In genomic region chr20:50436052-50436656, GRCh38 we compare ENCODE assay signal across 17 cellular contexts.
"Had no signal": no experiment of that assay in that cellular context is flagged by ENCODE, and none has a peak within 500 bp of the region (broad histone marks: within the 10 kb centered on the region; RNA-seq: fewer than 3 reads in every experiment).

No MANE protein-coding gene starts in this region.

- H3K27me3 ChIP-seq: suprapubic skin, upper lobe of right lung had no signal

- ATAC-seq: activated CD4-positive, alpha-beta T cell treated with anti-CD3 and anti-CD28 coated beads for 36 hours; activated CD8-positive, alpha-beta T cell treated with anti-CD3 and anti-CD28 coated beads, Interleukin-2, amount 10 ng/mL, durations not matched to agents 7 days and 5 days; activated naive CD8-positive, alpha-beta T cell treated with anti-CD3 and anti-CD28 coated beads, Interleukin-2, amount 50 U/mL, for 24 hours; sciatic nerve; upper lobe of right lung had no signal

- DNase-seq: activated CD4-positive, alpha-beta T cell treated with anti-CD3 and anti-CD28 coated beads for 36 hours; activated CD8-positive, alpha-beta memory T cell treated with anti-CD3 and anti-CD28 coated beads, Interleukin-2, amount 50 U/mL, for 48 hours; activated CD8-positive, alpha-beta T cell treated with anti-CD3 and anti-CD28 coated beads, Interleukin-2, amount 10 ng/mL, durations not matched to agents 7 days and 5 days; activated naive CD8-positive, alpha-beta T cell treated with anti-CD3 and anti-CD28 coated beads, Interleukin-2, amount 50 U/mL, for 24 hours; effector CD8-positive, alpha-beta T cell; hippocampal formation; kidney glomerular epithelial cell; midbrain; spleen; stimulated activated CD4-positive, alpha-beta T cell treated with anti-CD3 and anti-CD28 coated beads, Interleukin-1b, Interleukin-23, amount 100 ng/mL, for 48 hours; stimulated activated naive CD4-positive, alpha-beta T cell; T-helper 9 cell; upper lobe of right lung had no signal

- H3K9me3 ChIP-seq: spleen, suprapubic skin, upper lobe of right lung had no signal

- H3K27me3 Mint-ChIP-seq: activated CD4-positive, alpha-beta T cell treated with anti-CD3 and anti-CD28 coated beads for 36 hours had no signal

- H3K27ac ChIP-seq: coronary artery, spleen, suprapubic skin, VCaP had no signal

- H3K27ac Mint-ChIP-seq: activated CD4-positive, alpha-beta T cell treated with anti-CD3 and anti-CD28 coated beads for 36 hours; activated CD8-positive, alpha-beta T cell treated with anti-CD3 and anti-CD28 coated beads, Interleukin-2, amount 10 ng/mL, durations not matched to agents 7 days and 5 days; activated naive CD8-positive, alpha-beta T cell treated with anti-CD3 and anti-CD28 coated beads, Interleukin-2, amount 50 U/mL, for 24 hours had no signal

- H3K4me3 Mint-ChIP-seq: activated CD4-positive, alpha-beta T cell treated with anti-CD3 and anti-CD28 coated beads for 36 hours; activated CD8-positive, alpha-beta T cell treated with anti-CD3 and anti-CD28 coated beads, Interleukin-2, amount 10 ng/mL, durations not matched to agents 7 days and 5 days; activated naive CD8-positive, alpha-beta T cell treated with anti-CD3 and anti-CD28 coated beads, Interleukin-2, amount 50 U/mL, for 24 hours had no signal

- H3K4me3 ChIP-seq: coronary artery, spleen, suprapubic skin, upper lobe of right lung had no signal

- H3K36me3 ChIP-seq: spleen, suprapubic skin, upper lobe of right lung had no signal

- H3K9me3 Mint-ChIP-seq: activated naive CD8-positive, alpha-beta T cell treated with anti-CD3 and anti-CD28 coated beads, Interleukin-2, amount 50 U/mL, for 24 hours had no signal
